ENCODE assay signal across 29 cellular contexts in the genomic region with DNA sequence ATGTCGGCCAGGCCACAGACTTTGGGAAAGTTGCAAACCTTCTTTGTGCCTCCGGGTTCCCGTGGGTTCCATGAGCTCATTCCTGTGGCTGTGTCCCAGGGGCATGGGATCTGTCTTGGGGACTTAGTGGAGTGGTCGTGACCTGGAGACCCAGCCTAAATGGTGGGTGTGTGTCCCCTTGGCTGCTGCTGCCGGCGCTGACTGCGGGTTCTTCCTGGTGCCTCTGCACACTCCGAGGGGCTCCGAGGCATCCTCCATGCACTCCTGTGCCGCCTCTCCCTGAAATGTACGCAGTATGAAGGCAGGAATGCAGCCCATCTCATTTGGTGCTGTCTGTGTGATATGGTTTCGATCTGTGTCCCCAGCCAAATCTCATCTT. TPM values are rescaled to one million over a fixed set of nuclear protein-coding genes. Genes with fewer than 3 reads are reported as not detected.
"Had no signal": no experiment of that assay in that cellular context is flagged by ENCODE, and none has a peak within 500 bp of the region (broad histone marks: within the 10 kb centered on the region; RNA-seq: fewer than 3 reads in every experiment).

No MANE protein-coding gene starts in this region.

- H3K4me3 Mint-ChIP-seq: activated naive CD4-positive, alpha-beta T cell treated with anti-CD3 and anti-CD28 coated beads, Interleukin-2, amount 10 ng/mL, durations not matched to agents 7 days and 5 days; brain; dendritic cell treated with granulocyte-macrophage colony-stimulating factor and Interleukin-4, amounts not matched to agents 40 ng/mL and 50 ng/mL, for 4 days; memory B cell; T-helper 17 cell had no signal

- H3K36me3 ChIP-seq: heart right ventricle had no signal

- H3K4me3 ChIP-seq: heart right ventricle had no signal

- H3K4me1 Mint-ChIP-seq: activated naive CD4-positive, alpha-beta T cell treated with anti-CD3 and anti-CD28 coated beads, Interleukin-2, amount 10 ng/mL, durations not matched to agents 7 days and 5 days; brain; T-helper 17 cell had no signal

- FAIRE-seq: endometrium, keratinocyte had no signal

- ATAC-seq: T-helper 17 cell had no signal

- H3K36me3 Mint-ChIP-seq: activated naive CD4-positive, alpha-beta T cell treated with anti-CD3 and anti-CD28 coated beads, Interleukin-2, amount 10 ng/mL, durations not matched to agents 7 days and 5 days; brain had no signal

- H3K27ac Mint-ChIP-seq: activated naive CD4-positive, alpha-beta T cell treated with anti-CD3 and anti-CD28 coated beads, Interleukin-2, amount 10 ng/mL, durations not matched to agents 7 days and 5 days; brain; dendritic cell treated with granulocyte-macrophage colony-stimulating factor and Interleukin-4, amounts not matched to agents 40 ng/mL and 50 ng/mL, for 4 days; memory B cell; T-helper 17 cell had no signal

- DNase-seq: activated CD4-positive, alpha-beta T cell treated with anti-CD3 and anti-CD28 coated beads for 4 hours; activated CD4-positive, alpha-beta T cell treated with anti-CD3 and anti-CD28 coated beads, Interleukin-2, amount 50 U/mL, for 48 hours; activated CD4-positive, CD25-positive, alpha-beta regulatory T cell; activated effector memory CD4-positive, alpha-beta T cell treated with anti-CD3 and anti-CD28 coated beads, Interleukin-2, amount 50 U/mL, for 16 hours; activated naive CD4-positive, alpha-beta T cell treated with anti-CD3 and anti-CD28 coated beads, Interleukin-2, amount 10 ng/mL, durations not matched to agents 7 days and 5 days; activated T-cell treated with anti-CD3 and anti-CD28 coated beads, Interleukin-2, amount 50 U/mL, for 48 hours; anterior cingulate cortex; caudate nucleus; effector CD4-positive, alpha-beta T cell; stimulated activated CD4-positive, alpha-beta T cell treated with anti-CD3 and anti-CD28 coated beads, Interleukin-4, amount 100 ng/mL, for 24 hours; stimulated activated naive CD4-positive, alpha-beta T cell treated with Interleukin-2 at 50 U/mL for 16 hours; SW 1271; T-helper 17 cell had no signal

RNA-seq across cellular contexts. Expression of gene MYMK, which starts 24.9 kb away (rescaled TPM):
- total RNA-seq: epithelial cell of proximal tubule, fibroblast of villous mesenchyme, heart right ventricle, left lobe of liver, mononuclear cell, omental fat pad, posterior vena cava, renal cortical epithelial cell, subcutaneous adipose tissue, T-helper 17 cell had no signal
- polyA plus RNA-seq: heart right ventricle, keratinocyte, neural cell, urinary bladder had no signal

RNA-seq across cellular contexts. Expression of gene ADAMTSL2, which starts 34.6 kb away (rescaled TPM):
- total RNA-seq: epithelial cell of proximal tubule, T-helper 17 cell had no signal
- polyA plus RNA-seq: keratinocyte had no signal
